Comparison of ENCODE assay signal across 30 cellular contexts in the genomic region with DNA sequence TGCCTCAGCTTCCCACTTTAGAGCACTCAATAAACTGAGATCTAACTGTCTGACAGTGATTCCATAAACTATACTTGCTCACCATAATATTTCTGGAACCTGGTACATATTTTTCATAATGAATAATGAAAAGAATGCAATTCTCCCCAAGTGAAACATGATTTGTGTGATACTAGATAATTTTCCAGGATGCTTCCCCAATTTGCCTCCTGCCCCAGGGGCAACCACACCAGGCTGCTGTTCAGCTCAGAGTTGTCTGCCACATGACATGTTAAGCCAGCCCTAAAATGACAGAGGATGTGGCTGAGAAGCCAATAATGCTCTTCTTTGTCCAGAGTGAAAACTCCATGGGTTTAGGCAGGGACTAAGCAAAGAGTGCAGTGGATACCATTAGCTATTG.
"Had no signal": no experiment of that assay in that cellular context is flagged by ENCODE, and none has a peak within 500 bp of the region (broad histone marks: within the 10 kb centered on the region; RNA-seq: fewer than 3 reads in every experiment).

No MANE protein-coding gene starts in this region.

- H3K36me3 ChIP-seq: adrenal gland, ascending aorta, brain microvascular endothelial cell, breast epithelium, cardiac muscle cell had no signal

- H3K4me3 ChIP-seq: adrenal gland, ascending aorta, body of pancreas, breast epithelium, cardiac muscle cell had no signal

- H3K9me3 ChIP-seq: adrenal gland, ascending aorta, body of pancreas had no signal

- H3K4me1 ChIP-seq: adrenal gland, ascending aorta, body of pancreas, breast epithelium had no signal

- ATAC-seq: activated naive CD4-positive, alpha-beta T cell treated with anti-CD3 and anti-CD28 coated beads, Interleukin-2, amount 50 U/mL, for 72 hours; activated naive CD8-positive, alpha-beta T cell treated with anti-CD3 and anti-CD28 coated beads, Interleukin-2, amount 50 U/mL, for 24 hours; activated T-cell treated with anti-CD3 and anti-CD28 coated beads, Interleukin-2, amount 50 U/mL, for 4 hours; activated T-cell treated with anti-CD3 and anti-CD28 coated beads, Interleukin-2, amount 50 U/mL, for 72 hours; activated T-helper 17 cell treated with anti-CD3 and anti-CD28 coated beads, Interleukin-2, amount 50 U/mL, for 72 hours; body of pancreas had no signal

- H3K27me3 ChIP-seq: adrenal gland, ascending aorta, body of pancreas, brain microvascular endothelial cell, cardiac muscle cell had no signal

- DNase-seq: activated effector memory CD4-positive, alpha-beta T cell treated with anti-CD3 and anti-CD28 coated beads, Interleukin-2, amount 50 U/mL, for 16 hours; activated effector memory CD4-positive, alpha-beta T cell treated with Interleukin-2 at 50 U/mL for 16 hours; activated gamma-delta T cell; activated gamma-delta T cell treated with Interleukin-2 at 50 U/mL for 16 hours; activated naive CD4-positive, alpha-beta T cell; activated naive CD4-positive, alpha-beta T cell treated with anti-CD3 and anti-CD28 coated beads for 36 hours; activated naive CD4-positive, alpha-beta T cell treated with anti-CD3 and anti-CD28 coated beads, Interleukin-2, amount 10 ng/mL, durations not matched to agents 7 days and 5 days; activated naive CD4-positive, alpha-beta T cell treated with anti-CD3 and anti-CD28 coated beads, Interleukin-2, amount 50 U/mL, for 16 hours; activated naive CD4-positive, alpha-beta T cell treated with Interleukin-2 at 50 U/mL for 16 hours; activated naive CD8-positive, alpha-beta T cell treated with anti-CD3 and anti-CD28 coated beads for 36 hours; activated naive CD8-positive, alpha-beta T cell treated with anti-CD3 and anti-CD28 coated beads, Interleukin-2, amount 10 ng/mL, durations not matched to agents 7 days and 5 days; activated naive CD8-positive, alpha-beta T cell treated with anti-CD3 and anti-CD28 coated beads, Interleukin-2, amount 50 U/mL, for 24 hours; activated T-cell treated with anti-CD3 and anti-CD28 coated beads, Interleukin-2, amount 50 U/mL, for 24 hours; activated T-cell treated with anti-CD3 and anti-CD28 coated beads, Interleukin-2, amount 50 U/mL, for 4 hours; activated T-cell treated with anti-CD3 and anti-CD28 coated beads, Interleukin-2, amount 50 U/mL, for 48 hours; activated T-cell treated with anti-CD3 and anti-CD28 coated beads, Interleukin-2, amount 50 U/mL, for 72 hours; adrenal gland; amniotic stem cell; amygdala; anterior cingulate cortex; aorta; body of pancreas; brain microvascular endothelial cell; central memory CD4-positive, alpha-beta T cell; cerebellar nuclear complex had no signal

- H3K27ac ChIP-seq: adrenal gland, ascending aorta, body of pancreas, brain microvascular endothelial cell, breast epithelium, cardiac muscle cell had no signal
